19 cellular contexts compared by ENCODE assay signal in genomic region chr17:55201609-55201932, GRCh38.
"Had no signal": no experiment of that assay in that cellular context is flagged by ENCODE, and none has a peak within 500 bp of the region (broad histone marks: within the 10 kb centered on the region; RNA-seq: fewer than 3 reads in every experiment).

No MANE protein-coding gene starts in this region.

- H3K27ac ChIP-seq: left ventricle myocardium inferior, thyroid gland had no signal

- H3K9me3 ChIP-seq: thyroid gland had no signal

- H3K36me3 ChIP-seq: left ventricle myocardium inferior, thyroid gland had no signal

- DNase-seq: activated CD4-positive, alpha-beta T cell treated with anti-CD3 and anti-CD28 coated beads, Interleukin-2, amount 10 ng/mL, durations not matched to agents 7 days and 5 days; activated CD8-positive, alpha-beta T cell treated with anti-CD3 and anti-CD28 coated beads, Interleukin-2, amount 10 ng/mL, durations not matched to agents 7 days and 5 days; activated naive CD4-positive, alpha-beta T cell treated with Interleukin-2 at 50 U/mL for 16 hours; activated naive CD8-positive, alpha-beta T cell treated with anti-CD3 and anti-CD28 coated beads, Interleukin-2, amount 10 ng/mL, durations not matched to agents 7 days and 5 days; activated T-cell treated with anti-CD3 and anti-CD28 coated beads, Interleukin-2, amount 50 U/mL, for 24 hours; anterior cingulate cortex; foreskin melanocyte; head of caudate nucleus; kidney glomerular epithelial cell; left ventricle myocardium inferior; mammary epithelial cell; midbrain; occipital lobe; posterior cingulate gyrus; stimulated activated CD4-positive, alpha-beta T cell treated with anti-CD3 and anti-CD28 coated beads, Interleukin-1b, Interleukin-23, amount 100 ng/mL, for 48 hours; stimulated activated CD8-positive, alpha-beta memory T cell treated with anti-CD3 and anti-CD28 coated beads, Interleukin-4, amount 100 ng/mL, for 48 hours; stimulated activated naive CD4-positive, alpha-beta T cell; thyroid gland had no signal

- H3K27me3 ChIP-seq: thyroid gland had no signal

- H3K4me3 ChIP-seq: left ventricle myocardium inferior, thyroid gland had no signal

- FAIRE-seq: colon had no signal

- H3K4me1 ChIP-seq: left ventricle myocardium inferior had no signal

- ATAC-seq: activated CD8-positive, alpha-beta T cell treated with anti-CD3 and anti-CD28 coated beads, Interleukin-2, amount 10 ng/mL, durations not matched to agents 7 days and 5 days had no signal
